Comparison of ENCODE assay signal across 8 cellular contexts in genomic region chr6:158653577-158654354, GRCh38. TPM values are rescaled to one million over a fixed set of nuclear protein-coding genes. Genes with fewer than 3 reads are reported as not detected.
DNase-seq lines count a peak whose midpoint lies in the region; ATAC-seq lines count a peak whose summit lies in the region.

No MANE protein-coding gene starts in this region.

- ATAC-seq in GM19023 (IDR thresholded peaks at IDR 0.05; ENCODE audit: unreplicated experiment) (peak; percentile 55), HG03432 (IDR thresholded peaks at IDR 0.05; ENCODE audit: unreplicated experiment) (peak; percentile 61)

- in situ Hi-C loops in G401 (cut with HindIII; ENCODE audit: low sequenced_read_pairs), result no loop called here

- DNase-seq in activated CD8-positive, alpha-beta memory T cell treated with anti-CD3 and anti-CD28 coated beads for 24 hours, result peak; percentile 88
- DNase-seq in fibroblast of peridontal ligament (ENCODE audit: extremely low read depth), result peak; percentile 22
- peak; percentile 82 to 88 (median 85) for DNase-seq in stimulated activated CD4-positive, alpha-beta T cell treated with anti-CD3 and anti-CD28 coated beads, Interleukin-12 subunit alpha, Interleukin-12 subunit beta, amount 100 ng/mL, for 48 hours (ENCODE audit: low read depth in 2 of 3, low spot score in 1 of 3)
- DNase-seq in G401 (ENCODE audit: low spot score), result no peak
- no peak for DNase-seq in retina
- no peak for DNase-seq in cerebellar cortex (ENCODE audit: low spot score)

RNA-seq across cellular contexts. Expression of gene SYTL3, which starts 3.9 kb away (rescaled TPM):
- 3.1 TPM in 1 of 2 replicates, not detected in the other for total RNA-seq in G401 (2014; rRNA removed; shearing (Covaris generic))

RNA-seq across cellular contexts. Expression of gene DYNLT1, which starts 9.2 kb away (rescaled TPM):
- 97.6 and 102 TPM in 2 replicates for total RNA-seq in G401 (2014; rRNA removed; shearing (Covaris generic))

Comparison
In these comparisons a context has a peak if more than half of its experiments do, and no peak if none do; other contexts are left out.
1. DNase-seq: peak in activated CD8-positive, alpha-beta memory T cell treated with anti-CD3 and anti-CD28 coated beads for 24 hours (single experiment), fibroblast of peridontal ligament (single experiment) and stimulated activated CD4-positive, alpha-beta T cell treated with anti-CD3 and anti-CD28 coated beads, Interleukin-12 subunit alpha, Interleukin-12 subunit beta, amount 100 ng/mL, for 48 hours (3 of 3); none in G401 (single experiment), retina (single experiment) and cerebellar cortex (single experiment).